ENCODE assay signal across 8 cellular contexts in the genomic region with DNA sequence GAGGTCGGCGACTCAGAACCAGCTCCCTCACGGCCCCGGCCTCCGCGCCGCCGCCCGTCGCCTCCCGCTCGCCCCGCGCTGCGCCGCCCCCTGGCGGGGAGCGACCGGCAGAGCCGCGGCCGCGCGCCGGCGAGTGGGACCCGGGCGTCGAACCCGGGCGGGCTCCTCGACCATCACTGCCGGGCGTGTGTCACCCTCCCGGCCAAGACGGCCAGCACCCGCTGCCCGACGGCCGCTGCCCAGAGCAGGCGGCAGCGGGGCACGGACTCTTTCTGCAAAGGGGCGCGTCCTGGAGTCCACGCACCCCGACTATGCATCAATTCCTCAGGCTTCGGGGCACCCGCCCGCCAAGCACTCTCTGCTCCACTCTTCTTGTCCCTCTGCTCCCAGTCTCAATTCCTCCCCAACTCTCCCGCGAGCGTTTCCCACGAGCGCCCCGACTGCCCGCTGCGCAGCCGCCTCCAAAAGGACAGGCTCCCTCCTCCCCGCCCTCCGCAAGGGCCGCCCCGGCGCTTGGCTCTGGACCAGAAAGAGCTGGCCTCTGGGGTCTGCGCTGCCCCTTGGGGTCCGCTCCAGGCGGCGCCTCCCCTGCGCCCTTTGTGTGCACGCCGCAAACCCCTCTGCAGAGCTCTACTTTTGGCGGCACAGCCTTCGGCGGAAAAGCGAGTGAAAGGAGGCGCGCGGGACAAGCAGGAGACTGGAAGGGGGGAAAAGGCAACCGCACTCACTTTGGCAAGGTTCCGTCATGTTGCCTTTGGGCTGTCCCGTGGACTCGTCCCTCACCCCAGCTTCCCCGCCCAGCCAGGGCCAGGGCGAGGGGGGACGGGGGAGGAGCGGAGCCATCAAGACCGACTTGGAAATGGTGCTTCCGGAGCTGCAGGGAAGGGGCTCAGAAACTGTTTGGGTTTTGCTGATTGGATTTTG. TPM values are rescaled to one million over a fixed set of nuclear protein-coding genes. Genes with fewer than 3 reads are reported as not detected.
DNase-seq lines count a peak whose midpoint lies in the region; ATAC-seq and TF ChIP-seq lines count a peak whose summit lies in the region.

No MANE protein-coding gene starts in this region.

- TF ChIP-seq CTCF in right lobe of liver (IDR thresholded peaks at IDR 0.05): peak; percentile 42 to 93 (median 58)

- H3K9me3 ChIP-seq in duodenal mucosa (ENCODE audit: control insufficient read depth in 1 of 2, low read length in 2 of 2) (no peaks in the 10 kb centered on the region), right lobe of liver (no peaks in the 10 kb centered on the region)

- DNase-seq in NCI-H1694 (lab: John Stamatoyannopoulos, UW): peak; percentile 3
- DNase-seq in NCI-H1694 treated with DMSO at 0.1 percent for 48 hours (lab: John Stamatoyannopoulos, UW): no peak
- DNase-seq in NCI-H1092 (lab: John Stamatoyannopoulos, UW): peak; percentile 38
- DNase-seq in activated CD4-positive, alpha-beta T cell treated with anti-CD3 and anti-CD28 coated beads, Interleukin-2, amount 50 U/mL, for 24 hours (ENCODE audit: low read depth in 1 of 2, low spot score in 1 of 2): peak; percentile 19 to 23
- peak; percentile 53 to 67 (median 64) for DNase-seq in right lobe of liver
- DNase-seq in stimulated activated CD4-positive, alpha-beta T cell treated with anti-CD3 and anti-CD28 coated beads, TNF-alpha, amount 100 ng/mL, for 1 hour (ENCODE audit: low read depth in 3 of 3, low spot score in 1 of 3): peak in 2 of 3 donors; percentile 20 to 46

- ATAC-seq in HG02571 (IDR thresholded peaks at IDR 0.05; ENCODE audit: unreplicated experiment) (peak; percentile 52), right lobe of liver (peak; percentile 67 to 76 (median 70))

- peak overlapping the region; percentile 69 to 86 for H3K9ac ChIP-seq in duodenal mucosa (ENCODE audit: low read depth in 1 of 2, low read length in 2 of 2)

- peak overlapping the region; percentile 90 for H3K27ac ChIP-seq in duodenal mucosa (ENCODE audit: low read depth, low read length)
- H3K27ac ChIP-seq in right lobe of liver: peak overlapping the region in 2 of 3 donors; percentile 18 to 56

- 0% methylated on average over 23 of the region's 88 CpGs for WGBS in right lobe of liver (ENCODE audit: insufficient coverage, low coverage, low lambda C conversion rate, missing lambda C conversion rate)

- no peaks in the 10 kb centered on the region for H3K36me3 ChIP-seq in duodenal mucosa (ENCODE audit: control insufficient read depth in 1 of 2, insufficient read depth in 2 of 2, low read length in 2 of 2)
- no peaks in the 10 kb centered on the region for H3K36me3 ChIP-seq in right lobe of liver

- intact Hi-C loops in right lobe of liver (cut with DNase I): no loop called here

- peaks cover 17 to 28% of the 10 kb centered on the region in 2 donors for H3K4me1 ChIP-seq in duodenal mucosa (ENCODE audit: control insufficient read depth in 1 of 2, insufficient read depth in 2 of 2, low read length in 2 of 2)
- H3K4me1 ChIP-seq in right lobe of liver: peaks cover 0 to 5% (median 0%) of the 10 kb centered on the region in 4 donors

- H3K27me3 ChIP-seq in duodenal mucosa (ENCODE audit: control insufficient read depth in 1 of 2, insufficient read depth in 2 of 2, low read length in 2 of 2) (no peaks in the 10 kb centered on the region), right lobe of liver (no peaks in the 10 kb centered on the region)

- H3K4me3 ChIP-seq in duodenal mucosa (ENCODE audit: low read depth in 1 of 2, low read length in 2 of 2) (peak overlapping the region; percentile 73 to 97), right lobe of liver (peak overlapping the region; percentile 57 to 71 (median 62))

- no peak for TF ChIP-seq POLR2A in right lobe of liver (IDR thresholded peaks at IDR 0.05)

RNA-seq across cellular contexts. Expression of a gene that starts 1.1 kb away (rescaled TPM):
- 1 to 10 TPM in 3 of 6 experiments, under 1 TPM in 3; 0.56 to 2.4 (median 0.91) TPM for total RNA-seq in right lobe of liver
